Comparison of ENCODE assay signal across 24 cellular contexts in the genomic region with DNA sequence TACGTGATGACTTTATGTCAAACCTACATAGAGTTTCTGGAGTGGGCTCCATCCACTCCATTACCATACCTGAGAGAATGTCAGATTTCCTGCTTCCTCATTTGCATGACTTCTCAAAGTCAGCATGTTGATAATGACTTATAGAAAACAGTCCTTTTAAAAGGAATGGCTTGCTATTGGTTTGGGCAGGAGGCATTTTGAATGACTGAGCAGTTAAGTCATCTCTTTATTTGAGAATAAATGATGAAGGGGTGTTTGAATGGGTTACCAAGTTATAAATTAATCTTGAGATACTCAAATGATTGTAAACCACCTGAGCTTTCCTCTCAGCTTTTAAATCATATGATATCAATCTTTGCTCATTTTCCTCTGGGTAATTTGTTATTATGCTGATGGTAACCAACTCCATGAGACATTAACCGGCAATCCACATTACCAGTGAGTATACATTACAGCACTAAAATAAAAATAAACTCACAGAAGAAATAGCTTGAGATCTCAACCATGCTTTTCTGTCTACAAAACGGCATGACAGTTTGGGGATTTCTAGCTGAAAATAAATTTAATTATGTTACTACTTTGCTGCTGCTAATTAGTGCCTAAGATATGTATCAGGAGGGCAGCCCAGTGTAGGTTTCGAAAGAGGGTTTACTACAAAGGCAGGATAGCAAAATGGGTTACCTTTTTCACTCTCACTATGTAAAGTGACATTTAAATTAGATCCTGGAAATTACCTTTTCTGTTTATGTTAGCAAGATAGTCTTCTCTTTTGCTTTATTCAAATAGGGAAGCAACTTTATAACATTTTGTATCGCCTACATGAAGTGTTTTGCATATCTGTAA.
DNase-seq lines count a peak whose midpoint lies in the region; ATAC-seq and TF ChIP-seq lines count a peak whose summit lies in the region.
"Had no signal": no experiment of that assay in that cellular context is flagged by ENCODE, and none has a peak within 500 bp of the region (broad histone marks: within the 10 kb centered on the region; RNA-seq: fewer than 3 reads in every experiment).

No MANE protein-coding gene starts in this region.

- DNase-seq in SK-N-MC (ENCODE audit: low read depth, low spot score) (no peak), renal cortical epithelial cell (ENCODE audit: low read depth) (peak; percentile 64), globus pallidus (ENCODE audit: low spot score) (no peak), right cardiac atrium (no peak), glutamatergic neuron (no peak)
- DNase-seq in stimulated activated CD8-positive, alpha-beta memory T cell treated with anti-CD3 and anti-CD28 coated beads, Interleukin-4, amount 100 ng/mL, for 48 hours, result no peak
- DNase-seq: Calu3, DMS153, DND-41, GM23248, H7, NCI-H1092, NCI-H1417 treated with DMSO at 0.1 percent for 48 hours, NCI-H187, NCI-H2081 treated with DMSO at 0.1 percent for 48 hours, NCI-H2171, NCI-H446, Peyer's patch, SHP77 treated with DMSO at 0.1 percent for 48 hours, T-cell had no signal

- intact Hi-C loops in right cardiac atrium (cut with DNase I), result no loop called here

- no peaks in the 10 kb centered on the region for H3K4me1 ChIP-seq in right cardiac atrium (ENCODE audit: control insufficient read depth, insufficient read depth, low read length)
- H3K4me1 ChIP-seq: Peyer's patch had no signal

- ATAC-seq in HG03432 (IDR thresholded peaks at IDR 0.05; ENCODE audit: unreplicated experiment) (peak; percentile 48), right cardiac atrium (no peak)
- ATAC-seq: T-cell had no signal

- H3K4me3 Mint-ChIP-seq in glutamatergic neuron (ENCODE audit: unreplicated experiment), result no peak overlapping the region
- H3K4me3 Mint-ChIP-seq: B cell, T-cell had no signal

- no peaks in the 10 kb centered on the region for H3K36me3 Mint-ChIP-seq in glutamatergic neuron (ENCODE audit: unreplicated experiment)
- H3K36me3 Mint-ChIP-seq: T-cell had no signal

- H3K9me3 Mint-ChIP-seq in glutamatergic neuron (ENCODE audit: unreplicated experiment), result no peaks in the 10 kb centered on the region
- H3K9me3 Mint-ChIP-seq: T-cell had no signal

- no peak overlapping the region for H3K27ac Mint-ChIP-seq in glutamatergic neuron (ENCODE audit: unreplicated experiment)
- H3K27ac Mint-ChIP-seq: B cell, T-cell had no signal

- no peak overlapping the region for H3K9ac ChIP-seq in SK-N-MC (ENCODE audit: insufficient read length)
- H3K9ac ChIP-seq: GM23248 had no signal

- H3K27ac ChIP-seq in C4-2B, result peak overlapping the region; percentile 84
- H3K27ac ChIP-seq in SK-N-MC, result peak overlapping the region; percentile 64; the same call in 1 of the 2 replicates
- no peak overlapping the region for H3K27ac ChIP-seq in right cardiac atrium (ENCODE audit: low read length)
- H3K27ac ChIP-seq: GM23248, HL-60, Peyer's patch had no signal

- H3K4me3 ChIP-seq in SK-N-MC, result peak overlapping the region; percentile 64
- H3K4me3 ChIP-seq in right cardiac atrium (ENCODE audit: low read length), result no peak overlapping the region
- H3K4me3 ChIP-seq: GM23248, Peyer's patch had no signal

- H3K27me3 ChIP-seq in right cardiac atrium (ENCODE audit: control insufficient read depth, insufficient read depth), result no peaks in the 10 kb centered on the region
- H3K27me3 ChIP-seq: Peyer's patch had no signal

- H3K9me3 ChIP-seq in SK-N-MC (ENCODE audit: low read depth, low read length) (no peaks in the 10 kb centered on the region), right cardiac atrium (ENCODE audit: control insufficient read depth, low read length) (no peaks in the 10 kb centered on the region)
- H3K9me3 ChIP-seq: Peyer's patch had no signal

- no peak for TF ChIP-seq CTCF in C4-2B (conservative IDR thresholded peaks at IDR 0.05)
- no peak for TF ChIP-seq CTCF in glutamatergic neuron (IDR thresholded peaks at IDR 0.05; ENCODE audit: partially characterized antibody, unreplicated experiment)

- no peaks in the 10 kb centered on the region for H3K27me3 Mint-ChIP-seq in glutamatergic neuron (ENCODE audit: unreplicated experiment)

- WGBS in right cardiac atrium, result 90% methylated on average over 5 of the region's 5 CpGs

- no peaks in the 10 kb centered on the region for H3K4me1 Mint-ChIP-seq in glutamatergic neuron (ENCODE audit: low read depth, unreplicated experiment)
- H3K4me1 Mint-ChIP-seq: B cell, T-cell had no signal

- no peaks in the 10 kb centered on the region for H3K36me3 ChIP-seq in SK-N-MC (ENCODE audit: insufficient read depth, low read length)
- H3K36me3 ChIP-seq: Peyer's patch had no signal
